In genomic region chr18:3665780-3666525, GRCh38 we compare ENCODE assay signal across 1 cellular context.
A peak's percentile ranks its signal among the peaks of the same experiment; 100 is the strongest.
TF ChIP-seq lines count a peak whose summit lies in the region.

No MANE protein-coding gene starts in this region.

TF ChIP-seq in K562, 482 proteins besides CTCF, POLR2A, EP300 and RAD21 (continued from another document and continues in another):
- TF ChIP-seq TCF15 (CRISPR knock-in tag; IDR thresholded peaks at IDR 0.05), result no peak
- TF ChIP-seq POLR2AphosphoS2 (IDR thresholded peaks at IDR 0.05; ENCODE audit: low read length), result no peak
- no peak for TF ChIP-seq ZNF740 (CRISPR knock-in tag; IDR thresholded peaks at IDR 0.05)
- TF ChIP-seq ZNF740 (tag; IDR thresholded peaks at IDR 0.05), result peak in 1 of 2 experiments; percentile 41; a peak in 1 of 4 replicates
- no peak for TF ChIP-seq BRCA1 (IDR thresholded peaks at IDR 0.05)
- TF ChIP-seq BRCA1 (CRISPR knock-in tag; IDR thresholded peaks at IDR 0.05), result no peak
- no peak; the same call in 1 of the 2 replicates for TF ChIP-seq MTA1 (IDR thresholded peaks at IDR 0.05; ENCODE audit: borderline replicate concordance)
- no peak for TF ChIP-seq CBFB (CRISPR knock-in tag; IDR thresholded peaks at IDR 0.05)
- TF ChIP-seq PBX2 (CRISPR knock-in tag; IDR thresholded peaks at IDR 0.05; ENCODE audit: low read depth), result no peak
- TF ChIP-seq PBX2 (tag; conservative IDR thresholded peaks at IDR 0.05; ENCODE audit: low read depth), result 0 out of 2 replicates have a peak, but pooled peaks have one; percentile 3
- TF ChIP-seq MLX (CRISPR knock-in tag; conservative IDR thresholded peaks at IDR 0.05), result no peak
- TF ChIP-seq ZNF239 (CRISPR knock-in tag; IDR thresholded peaks at IDR 0.05), result 0 out of 2 replicates have a peak, but pooled peaks have one; percentile 7
- no peak for TF ChIP-seq SIN3A (IDR thresholded peaks at IDR 0.05; ENCODE audit: borderline replicate concordance in 2 of 2, control insufficient read depth in 1 of 2, low read depth in 2 of 2, low read length in 2 of 2)
- no peak for TF ChIP-seq ZBTB9 (CRISPR knock-in tag; IDR thresholded peaks at IDR 0.05)
- TF ChIP-seq MAFF (IDR thresholded peaks at IDR 0.05; ENCODE audit: low read length), result peak; percentile 70
- peak; percentile 45 for TF ChIP-seq ZNF589 (CRISPR knock-in tag; IDR thresholded peaks at IDR 0.05; ENCODE audit: low read depth)
- 0 out of 2 replicates have a peak, but pooled peaks have one; percentile 12 for TF ChIP-seq HDAC2 (IDR thresholded peaks at IDR 0.05)
- TF ChIP-seq ZFP1 (CRISPR knock-in tag; IDR thresholded peaks at IDR 0.05), result no peak
- TF ChIP-seq ZNF274 (IDR thresholded peaks at IDR 0.05; ENCODE audit: borderline replicate concordance, low read depth, low read length), result no peak
- no peak for TF ChIP-seq ZFPM2 (CRISPR knock-in tag; IDR thresholded peaks at IDR 0.05)
- TF ChIP-seq SLC30A9 (CRISPR knock-in tag; IDR thresholded peaks at IDR 0.05), result no peak
- TF ChIP-seq CXXC5 (CRISPR knock-in tag; IDR thresholded peaks at IDR 0.05), result peak; percentile 63
- TF ChIP-seq TBL1XR1 (IDR thresholded peaks at IDR 0.05; ENCODE audit: low read length in 2 of 2), result peak in 1 of 2 experiments; percentile 58; a peak in 1 of 4 replicates
- TF ChIP-seq PHF8 (IDR thresholded peaks at IDR 0.05; ENCODE audit: borderline replicate concordance, low read length), result 0 out of 2 replicates have a peak, but pooled peaks have one; percentile 3
- peak in 1 of 2 experiments; percentile 59; a peak in 2 of 4 replicates for TF ChIP-seq RCOR1 (IDR thresholded peaks at IDR 0.05; ENCODE audit: borderline replicate concordance in 1 of 2, low read depth in 2 of 2, low read length in 2 of 2)
- TF ChIP-seq PPARD (CRISPR knock-in tag; IDR thresholded peaks at IDR 0.05), result no peak
- TF ChIP-seq LARP7 (IDR thresholded peaks at IDR 0.05), result no peak
- no peak for TF ChIP-seq CHD2 (IDR thresholded peaks at IDR 0.05; ENCODE audit: low read depth, low read length)
- TF ChIP-seq JUND (IDR thresholded peaks at IDR 0.05; ENCODE audit: borderline replicate concordance, low read depth, low read length), result peak; percentile 70
- peak; percentile 27; the same call in 1 of the 3 replicates for TF ChIP-seq JUND (tag; IDR thresholded peaks at IDR 0.05; ENCODE audit: borderline replicate concordance, low read depth, low read length)
- peak; percentile 11; the same call in 1 of the 2 replicates for TF ChIP-seq BHLHE40 (IDR thresholded peaks at IDR 0.05; ENCODE audit: low read length)
- no peak for TF ChIP-seq TFE3 (CRISPR knock-in tag; IDR thresholded peaks at IDR 0.05)
- no peak for TF ChIP-seq THRAP3 (IDR thresholded peaks at IDR 0.05; ENCODE audit: borderline replicate concordance)
- no peak for TF ChIP-seq MTF1 (CRISPR knock-in tag; IDR thresholded peaks at IDR 0.05; ENCODE audit: borderline replicate concordance)
- TF ChIP-seq ZNF395 (CRISPR knock-in tag; IDR thresholded peaks at IDR 0.05), result peak; percentile 51; the same call in 1 of the 2 replicates
- no peak for TF ChIP-seq ZNF586 (CRISPR knock-in tag; conservative IDR thresholded peaks at IDR 0.05)
- no peak for TF ChIP-seq FIP1L1 (IDR thresholded peaks at IDR 0.05; ENCODE audit: low read depth, low read length, poor library complexity, severe bottlenecking)
- peak; percentile 12 to 79; a peak in 2 of 4 replicates for TF ChIP-seq ARNT (IDR thresholded peaks at IDR 0.05)
- no peak for TF ChIP-seq HMG20A (CRISPR knock-in tag; conservative IDR thresholded peaks at IDR 0.05)
- TF ChIP-seq ZBTB33 (CRISPR knock-in tag; IDR thresholded peaks at IDR 0.05), result peak; percentile 64; the same call in 1 of the 2 replicates
- TF ChIP-seq ZNF583 (CRISPR knock-in tag; IDR thresholded peaks at IDR 0.05), result peak; percentile 55; the same call in 1 of the 2 replicates
- no peak for TF ChIP-seq HMG20B (CRISPR knock-in tag; IDR thresholded peaks at IDR 0.05)
- TF ChIP-seq TARDBP (IDR thresholded peaks at IDR 0.05), result peak; percentile 64; the same call in 1 of the 2 replicates
- no peak for TF ChIP-seq PRPF4 (IDR thresholded peaks at IDR 0.05; ENCODE audit: insufficient read depth, low read depth, low read length, poor library complexity, severe bottlenecking)
- TF ChIP-seq AFF4 (CRISPR knock-in tag; IDR thresholded peaks at IDR 0.05), result peak; percentile 25; the same call in 1 of the 2 replicates
- TF ChIP-seq MAFG (tag; conservative IDR thresholded peaks at IDR 0.05), result peak; percentile 83
- TF ChIP-seq CGGBP1 (CRISPR knock-in tag; IDR thresholded peaks at IDR 0.05), result no peak
- TF ChIP-seq KLF10 (CRISPR knock-in tag; IDR thresholded peaks at IDR 0.05), result no peak
- no peak for TF ChIP-seq ZNF133 (CRISPR knock-in tag; IDR thresholded peaks at IDR 0.05)
- TF ChIP-seq POLR2G (IDR thresholded peaks at IDR 0.05; ENCODE audit: low read depth, low read length), result 0 out of 2 replicates have a peak, but pooled peaks have one; percentile 26
- peak; percentile 39; the same call in 1 of the 2 replicates for TF ChIP-seq HSF4 (CRISPR knock-in tag; IDR thresholded peaks at IDR 0.05; ENCODE audit: borderline replicate concordance)
- TF ChIP-seq BRD9 (IDR thresholded peaks at IDR 0.05; ENCODE audit: low read depth, partially characterized antibody), result peak; percentile 95
- TF ChIP-seq CREB3 (tag; conservative IDR thresholded peaks at IDR 0.05; ENCODE audit: low read depth), result peak; percentile 75
- peak; percentile 83; the same call in 1 of the 2 replicates for TF ChIP-seq XRCC5 (IDR thresholded peaks at IDR 0.05; ENCODE audit: low read depth, low read length)
